8 cellular contexts compared by ENCODE assay signal in genomic region chr3:112734718-112735350, GRCh38.
DNase-seq lines count a peak whose midpoint lies in the region; ATAC-seq and TF ChIP-seq lines count a peak whose summit lies in the region.

No MANE protein-coding gene starts in this region.

- H3K27ac ChIP-seq in heart right ventricle, result no peak overlapping the region

- H4K20me1 ChIP-seq in Loucy (ENCODE audit: insufficient read depth, low read length, poor library complexity, severe bottlenecking), result no peaks in the 10 kb centered on the region

- no peak overlapping the region for H3K9ac ChIP-seq in Loucy (ENCODE audit: low read depth, low read length, poor library complexity, severe bottlenecking)

- H2AFZ ChIP-seq in Loucy (ENCODE audit: low read length), result no peak overlapping the region

- H3K36me3 ChIP-seq in Loucy (ENCODE audit: insufficient read depth, low read length) (no peaks in the 10 kb centered on the region), heart right ventricle (no peaks in the 10 kb centered on the region)

- no peaks in the 10 kb centered on the region for H3F3A ChIP-seq in Loucy (ENCODE audit: low read depth)

- WGBS in heart right ventricle, 2 donors, result 52 to 57% methylated on average over 12 of the region's 12 CpGs

- no peaks in the 10 kb centered on the region for H3K9me3 ChIP-seq in Loucy (ENCODE audit: insufficient read depth, low read depth, low read length)
- no peaks in the 10 kb centered on the region for H3K9me3 ChIP-seq in heart right ventricle

- peak; percentile 87 for TF ChIP-seq CTCF in Loucy (conservative IDR thresholded peaks at IDR 0.05; ENCODE audit: low read length)
- peak; percentile 32 to 78 (median 65) for TF ChIP-seq CTCF in heart right ventricle (IDR thresholded peaks at IDR 0.05)

- intact Hi-C loops in heart right ventricle (cut with DNase I) (loop anchor here in 8 of 10 donors (2.0 to 10.0 kb wide), 10 partner anchors 72 to 250 kb away; partner anchors contain the start of genes CD200R1 (in 5 of the 8) and CCDC80 (in 1 of the 8)), sciatic nerve (cut with DNase I) (no loop called here)

- no peaks in the 10 kb centered on the region for H3K9me2 ChIP-seq in Loucy (replicated peaks; ENCODE audit: low read depth, low read length)

- ATAC-seq in heart right ventricle, result peak in 6 of 8 donors; percentile 46 to 75 (median 72)
- ATAC-seq in sciatic nerve, result peak; percentile 69
- ATAC-seq in GM18511 (IDR thresholded peaks at IDR 0.05; ENCODE audit: unreplicated experiment), result no peak

- H3K4me1 ChIP-seq in Loucy (ENCODE audit: insufficient read depth, low read length, poor library complexity, severe bottlenecking), result peaks cover 6% of the 10 kb centered on the region
- H3K4me1 ChIP-seq in heart right ventricle, result peaks cover 0 to 27% (median 0%) of the 10 kb centered on the region in 9 donors

- no peak overlapping the region for H3K4me2 ChIP-seq in Loucy (ENCODE audit: low read depth, low read length, poor library complexity, severe bottlenecking)

- no peak overlapping the region for H3K4me3 ChIP-seq in Loucy (ENCODE audit: low read length, poor library complexity, severe bottlenecking)
- no peak overlapping the region for H3K4me3 ChIP-seq in heart right ventricle

- no peaks in the 10 kb centered on the region for H3K79me2 ChIP-seq in Loucy (ENCODE audit: insufficient read depth, low read length)

- DNase-seq in NCI-H510A treated with DMSO at 0.1 percent for 48 hours (lab: John Stamatoyannopoulos, UW), result peak; percentile 11
- DNase-seq in NCI-H510A (lab: John Stamatoyannopoulos, UW), result no peak
- DNase-seq in SK-N-DZ (ENCODE audit: low spot score), result peak; percentile 63
- peak; percentile 45 for DNase-seq in activated gamma-delta T cell treated with anti-CD3 and anti-CD28 coated beads, Interleukin-2, amount 50 U/mL, for 16 hours (ENCODE audit: low read depth)
- peak in 1 of 2 donors; percentile 62 for DNase-seq in heart right ventricle
- peak; percentile 68 for DNase-seq in sciatic nerve (ENCODE audit: low spot score)

- H3K27me3 ChIP-seq in Loucy (ENCODE audit: insufficient read depth, low read length, poor library complexity, severe bottlenecking) (no peaks in the 10 kb centered on the region), heart right ventricle (peaks cover 0 to 6% (median 0%) of the 10 kb centered on the region in 7 donors)
